In the genomic region with DNA sequence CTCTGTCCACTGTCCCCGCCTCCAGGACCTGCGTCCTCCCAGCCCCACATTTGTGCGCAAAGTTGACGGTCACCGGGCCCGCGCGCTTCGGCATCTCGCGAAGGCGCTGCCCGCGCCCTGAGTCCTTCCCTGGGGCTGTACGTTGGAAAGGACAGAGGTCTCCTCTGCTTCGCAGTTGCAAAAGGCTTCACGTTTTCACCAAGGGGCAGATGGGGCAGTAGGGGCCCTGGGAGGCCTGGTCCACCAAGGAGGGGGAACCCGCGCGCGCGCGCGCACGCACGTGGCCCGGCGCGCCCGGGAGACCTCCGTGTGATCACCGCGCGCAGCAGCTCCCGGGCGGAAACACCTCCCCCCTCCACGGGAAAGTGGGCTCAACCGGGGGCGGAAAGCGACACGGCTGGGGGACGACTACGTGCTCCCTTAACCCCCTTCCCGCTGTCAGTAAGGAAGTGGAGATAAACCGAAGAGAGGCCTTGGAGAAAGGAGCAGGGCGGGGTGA, we compare ENCODE assay signal across 9 cellular contexts. TPM values are rescaled to one million over a fixed set of nuclear protein-coding genes. Genes with fewer than 3 reads are reported as not detected.
A peak's percentile ranks its signal among the peaks of the same experiment; 100 is the strongest.
DNase-seq lines count a peak whose midpoint lies in the region; ATAC-seq and TF ChIP-seq lines count a peak whose summit lies in the region.
"Had no signal": no experiment of that assay in that cellular context is flagged by ENCODE, and none has a peak within 500 bp of the region (broad histone marks: within the 10 kb centered on the region; RNA-seq: fewer than 3 reads in every experiment).

No MANE protein-coding gene starts in this region.

- no peaks in the 10 kb centered on the region for H3K9me3 Mint-ChIP-seq in natural killer cell treated with Interleukin-12 subunit alpha and Interleukin-12 subunit beta and Interleukin-15 and Interleukin-18, amount 100 ng/mL, for 72 hours

- H3K36me3 Mint-ChIP-seq in natural killer cell treated with Interleukin-12 subunit alpha and Interleukin-12 subunit beta and Interleukin-15 and Interleukin-18, amount 100 ng/mL, for 72 hours: no peaks in the 10 kb centered on the region

- TF ChIP-seq POLR2A in testis (IDR thresholded peaks at IDR 0.05): no peak

- H3K27ac ChIP-seq in VCaP: peak overlapping the region; percentile 69; the same call in 1 of the 2 replicates
- H3K27ac ChIP-seq in testis: peak overlapping the region; percentile 85 to 86

- H3K4me1 Mint-ChIP-seq in natural killer cell treated with Interleukin-12 subunit alpha and Interleukin-12 subunit beta and Interleukin-15 and Interleukin-18, amount 100 ng/mL, for 72 hours (ENCODE audit: low read depth in 2 of 2): peaks cover 22 to 25% of the 10 kb centered on the region in 2 donors

- peak overlapping the region; percentile 68 for H3K4me3 Mint-ChIP-seq in natural killer cell treated with Interleukin-12 subunit alpha and Interleukin-12 subunit beta and Interleukin-15 and Interleukin-18, amount 100 ng/mL, for 72 hours

- H3K4me1 ChIP-seq in endocrine pancreas (ENCODE audit: control insufficient read depth, insufficient read depth, low read length) (no peaks in the 10 kb centered on the region), testis (peaks cover 34% of the 10 kb centered on the region)

- TF ChIP-seq CTCF in VCaP (conservative IDR thresholded peaks at IDR 0.05) (no peak), testis (IDR thresholded peaks at IDR 0.05) (no peak)

- DNase-seq in GF-D8 (lab: John Stamatoyannopoulos, UW): peak; percentile 54
- DNase-seq in natural killer cell treated with Interleukin-12 subunit alpha and Interleukin-12 subunit beta and Interleukin-15 and Interleukin-18, amount 100 ng/mL, for 72 hours (ENCODE audit: low spot score): no peak
- DNase-seq in testis: peak; percentile 48
- no peak for DNase-seq in SK-N-DZ (ENCODE audit: low spot score)
- DNase-seq in cortex of kidney (lab: John Stamatoyannopoulos, UW): no peak

- peaks cover 0 to 2% of the 10 kb centered on the region in 2 donors for H3K27me3 Mint-ChIP-seq in natural killer cell treated with Interleukin-12 subunit alpha and Interleukin-12 subunit beta and Interleukin-15 and Interleukin-18, amount 100 ng/mL, for 72 hours

- H3K36me3 ChIP-seq in endocrine pancreas (ENCODE audit: control insufficient read depth, insufficient read depth, low read length) (no peaks in the 10 kb centered on the region), testis (ENCODE audit: low read depth, missing control alignments) (no peaks in the 10 kb centered on the region)

- H3K27ac Mint-ChIP-seq in natural killer cell treated with Interleukin-12 subunit alpha and Interleukin-12 subunit beta and Interleukin-15 and Interleukin-18, amount 100 ng/mL, for 72 hours: no peak overlapping the region

- H3K27me3 ChIP-seq in endocrine pancreas (ENCODE audit: control insufficient read depth, insufficient read depth, low read length) (no peaks in the 10 kb centered on the region), testis (no peaks in the 10 kb centered on the region)

- 2 to 7% methylated on average over 10 to 39 of the region's 46 CpGs for WGBS in testis, 2 donors

- intact Hi-C loops in testis (cut with DNase I; ENCODE audit: low total_unique reads): loop anchor here (5.0 kb wide), 1 partner anchor 98 kb away; no protein-coding TSS in a partner anchor

- peak; percentile 1 for ATAC-seq in HG02981 (IDR thresholded peaks at IDR 0.05; ENCODE audit: unreplicated experiment)
- no peak for ATAC-seq in natural killer cell treated with Interleukin-12 subunit alpha and Interleukin-12 subunit beta and Interleukin-15 and Interleukin-18, amount 100 ng/mL, for 72 hours

- H3K4me3 ChIP-seq in endocrine pancreas (ENCODE audit: control insufficient read depth, insufficient read depth, low read length) (no peak overlapping the region), testis (peak overlapping the region; percentile 46 to 59)

- peak overlapping the region; percentile 69 for H3K9ac ChIP-seq in endocrine pancreas (ENCODE audit: control insufficient read depth, insufficient read depth, low read length)

- H3K9me3 ChIP-seq in endocrine pancreas (ENCODE audit: control insufficient read depth, low read length): no peaks in the 10 kb centered on the region
- H3K9me3 ChIP-seq in testis: no peaks in the 10 kb centered on the region

RNA-seq across cellular contexts. Expression of a gene that starts 21.9 kb away (rescaled TPM):
- not detected for total RNA-seq in natural killer cell treated with Interleukin-12 subunit alpha and Interleukin-12 subunit beta and Interleukin-15 and Interleukin-18, amount 100 ng/mL, for 72 hours
- total RNA-seq in testis: 100 to 1,000 TPM in 1 of 2 donors, 10 to 100 TPM in 1; 84.4 to 248 TPM
- polyA plus RNA-seq in testis (ENCODE audit: insufficient read depth, low read depth, low replicate concordance): 166 TPM
- not detected in 2 replicates for polyA plus RNA-seq in SK-N-DZ (2014; cell fraction: cytosol; rRNA removed)
- not detected in 2 replicates for polyA plus RNA-seq in SK-N-DZ (2014; cell fraction: nucleus; rRNA removed)
- total RNA-seq: subcutaneous adipose tissue had no signal

Comparison
In these comparisons a context has a peak if more than half of its experiments do, and no peak if none do; other contexts are left out.
1. DNase-seq: peak in GF-D8 (single experiment) and testis (single experiment); none in natural killer cell treated with Interleukin-12 subunit alpha and Interleukin-12 subunit beta and Interleukin-15 and Interleukin-18, amount 100 ng/mL, for 72 hours (single experiment), SK-N-DZ (single experiment) and cortex of kidney (single experiment).
2. RNA of a gene that starts 21.9 kb away (total RNA-seq): 84.4 to 248 TPM in testis; not detected in natural killer cell treated with Interleukin-12 subunit alpha and Interleukin-12 subunit beta and Interleukin-15 and Interleukin-18, amount 100 ng/mL, for 72 hours; every median in the first group is over 10 times any median in the second.